In genomic region chr10:33612551-33612950, GRCh38 we compare ENCODE assay signal across 10 cellular contexts.
DNase-seq lines count a peak whose midpoint lies in the region; ATAC-seq lines count a peak whose summit lies in the region.
"Had no signal": no experiment of that assay in that cellular context is flagged by ENCODE, and none has a peak within 500 bp of the region (broad histone marks: within the 10 kb centered on the region; RNA-seq: fewer than 3 reads in every experiment).

No MANE protein-coding gene starts in this region.

- DNase-seq in NOMO-1 treated with DMSO at 0.1 percent for 48 hours (lab: John Stamatoyannopoulos, UW; ENCODE audit: unreplicated experiment) (peak; percentile 83), fibroblast of the conjunctiva (ENCODE audit: low read depth) (peak; percentile 41), sciatic nerve (ENCODE audit: low spot score) (no peak), NCI-H146 (lab: John Stamatoyannopoulos, UW) (no peak), NCI-H446 treated with DMSO at 0.1 percent for 48 hours (lab: John Stamatoyannopoulos, UW) (no peak), NCI-H128 (lab: John Stamatoyannopoulos, UW; ENCODE audit: unreplicated experiment) (no peak)
- DNase-seq: NCI-H524, uterus had no signal

- peak; percentile 63 for ATAC-seq in GM18858 (IDR thresholded peaks at IDR 0.05; ENCODE audit: unreplicated experiment)
- ATAC-seq in sciatic nerve: peak; percentile 97
- ATAC-seq in HG03280 (IDR thresholded peaks at IDR 0.05; ENCODE audit: unreplicated experiment): no peak

- intact Hi-C loops in sciatic nerve (cut with DNase I): loop anchor here (5.0 kb wide), 1 partner anchor 1250 kb away; no protein-coding TSS in a partner anchor

Comparison
In these comparisons a context has a peak if more than half of its experiments do, and no peak if none do; other contexts are left out.
1. DNase-seq: peak in NOMO-1 treated with DMSO at 0.1 percent for 48 hours (single experiment) and fibroblast of the conjunctiva (single experiment); none in sciatic nerve (single experiment), NCI-H146 (single experiment), NCI-H446 treated with DMSO at 0.1 percent for 48 hours (single experiment) and NCI-H128 (single experiment).